In the genomic region with DNA sequence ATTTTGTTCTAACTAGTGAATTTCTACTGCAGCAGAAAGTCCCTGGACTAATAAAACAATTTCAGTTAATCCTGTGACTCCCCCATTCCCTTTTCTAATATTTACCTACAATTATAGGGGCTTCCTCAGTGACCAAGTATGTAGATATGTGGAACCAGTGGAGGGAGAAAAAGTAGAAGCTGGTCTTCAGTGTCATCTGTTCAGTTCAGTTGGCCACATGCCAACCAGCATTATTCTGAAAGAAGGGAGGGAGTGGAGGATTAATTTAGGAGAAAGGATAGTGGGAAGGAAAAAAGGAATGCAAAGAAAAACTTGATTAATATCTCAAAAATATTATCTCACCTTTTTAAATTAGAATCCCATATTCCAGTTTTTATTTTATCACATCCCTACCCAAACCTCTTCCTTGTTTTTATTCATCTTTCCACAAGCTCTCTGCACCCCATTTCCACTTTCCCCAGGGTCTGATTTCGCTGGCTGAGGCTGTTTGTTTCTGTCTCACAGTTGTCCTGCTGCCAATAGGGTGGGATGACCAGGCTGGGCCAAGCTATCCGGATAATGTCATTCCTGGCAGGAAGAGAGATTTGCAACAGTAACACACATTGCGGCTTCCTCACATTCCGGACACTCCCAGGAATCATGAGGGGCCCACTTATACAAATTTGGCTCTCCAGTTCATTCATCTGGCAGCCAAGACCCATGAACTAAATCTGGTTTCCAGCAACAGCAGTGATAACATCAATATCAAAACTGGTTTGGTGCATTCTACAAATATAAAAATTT, we compare ENCODE assay signal across 12 cellular contexts. TPM values are rescaled to one million over a fixed set of nuclear protein-coding genes. Genes with fewer than 3 reads are reported as not detected.
A peak's percentile ranks its signal among the peaks of the same experiment; 100 is the strongest.
DNase-seq lines count a peak whose midpoint lies in the region; ATAC-seq and TF ChIP-seq lines count a peak whose summit lies in the region.
"Had no signal": no experiment of that assay in that cellular context is flagged by ENCODE, and none has a peak within 500 bp of the region (broad histone marks: within the 10 kb centered on the region; RNA-seq: fewer than 3 reads in every experiment).

No MANE protein-coding gene starts in this region.

- H3K27ac ChIP-seq in heart right ventricle (peak overlapping the region in 2 of 10 donors; percentile 11 to 31), thyroid gland (no peak overlapping the region), right lobe of liver (no peak overlapping the region), stomach (no peak overlapping the region)
- H3K27ac ChIP-seq: dorsolateral prefrontal cortex had no signal

- intact Hi-C loops in heart right ventricle (cut with DNase I), result no loop called here
- intact Hi-C loops in thyroid gland (cut with DNase I), result no loop called here
- intact Hi-C loops in right lobe of liver (cut with DNase I), result no loop called here
- intact Hi-C loops in stomach (cut with DNase I; ENCODE audit: low total_unique reads), result no loop called here

- peak overlapping the region in 1 of 10 donors; percentile 8 for H3K4me3 ChIP-seq in heart right ventricle
- no peak overlapping the region for H3K4me3 ChIP-seq in thyroid gland (replicated peaks in 1 of 3)
- no peak overlapping the region for H3K4me3 ChIP-seq in right lobe of liver
- H3K4me3 ChIP-seq in stomach, result no peak overlapping the region
- H3K4me3 ChIP-seq: dorsolateral prefrontal cortex had no signal

- H3K4me1 ChIP-seq in heart right ventricle (peaks cover 0 to 25% (median 8%) of the 10 kb centered on the region in 9 donors), thyroid gland (no peaks in the 10 kb centered on the region), right lobe of liver (no peaks in the 10 kb centered on the region), stomach (peaks cover 0 to 6% (median 0%) of the 10 kb centered on the region in 4 donors)

- H3K9me3 ChIP-seq in heart right ventricle, result no peaks in the 10 kb centered on the region
- H3K9me3 ChIP-seq in thyroid gland, result no peaks in the 10 kb centered on the region
- no peaks in the 10 kb centered on the region for H3K9me3 ChIP-seq in right lobe of liver
- H3K9me3 ChIP-seq in stomach, result no peaks in the 10 kb centered on the region

- no peaks in the 10 kb centered on the region for H3K36me3 Mint-ChIP-seq in HFFc6 (ENCODE audit: low read depth)
- H3K36me3 Mint-ChIP-seq: immature natural killer cell had no signal

- no peak for TF ChIP-seq POLR2A in thyroid gland (IDR thresholded peaks at IDR 0.05)
- TF ChIP-seq POLR2A in right lobe of liver (IDR thresholded peaks at IDR 0.05), result no peak
- TF ChIP-seq POLR2A in stomach (IDR thresholded peaks at IDR 0.05), result no peak

- WGBS in heart right ventricle, 2 donors, result 4 to 12% methylated on average over 4 of the region's 4 CpGs
- WGBS in thyroid gland, 2 donors, result 43 to 46% methylated on average over 4 of the region's 4 CpGs
- 67% methylated on average over 4 of the region's 4 CpGs for WGBS in right lobe of liver (ENCODE audit: insufficient coverage, low coverage, low lambda C conversion rate, missing lambda C conversion rate)
- 44 to 62% (median 54%) methylated on average over 4 of the region's 4 CpGs for WGBS in stomach, 5 donors

- peak; percentile 62 for DNase-seq in HFFc6
- DNase-seq in T1000 (lab: John Stamatoyannopoulos, UW), result peak; percentile 17
- peak in 1 of 2 donors; percentile 76 for DNase-seq in heart right ventricle
- peak; percentile 8 to 12 for DNase-seq in thyroid gland
- no peak for DNase-seq in right lobe of liver
- no peak for DNase-seq in stomach
- DNase-seq: activated effector memory CD4-positive, alpha-beta T cell treated with Interleukin-2 at 50 U/mL for 16 hours; dorsolateral prefrontal cortex; immature natural killer cell; NK-92 treated with Interleukin-12 subunit alpha and Interleukin-12 subunit beta, amount 100 ng/mL, for 24 hours had no signal

- no peaks in the 10 kb centered on the region for H3K36me3 ChIP-seq in heart right ventricle
- H3K36me3 ChIP-seq in thyroid gland, result no peaks in the 10 kb centered on the region
- H3K36me3 ChIP-seq in right lobe of liver, result no peaks in the 10 kb centered on the region
- no peaks in the 10 kb centered on the region for H3K36me3 ChIP-seq in stomach

- peak overlapping the region; percentile 70 for H3K4me3 Mint-ChIP-seq in HFFc6
- H3K4me3 Mint-ChIP-seq: immature natural killer cell had no signal

- peaks cover 63% of the 10 kb centered on the region for H3K4me1 Mint-ChIP-seq in HFFc6 (ENCODE audit: low read depth)
- H3K4me1 Mint-ChIP-seq: immature natural killer cell had no signal

- TF ChIP-seq CTCF in HFFc6 (IDR thresholded peaks at IDR 0.05) (no peak), heart right ventricle (IDR thresholded peaks at IDR 0.05) (no peak), thyroid gland (IDR thresholded peaks at IDR 0.05) (no peak), right lobe of liver (IDR thresholded peaks at IDR 0.05) (no peak), stomach (IDR thresholded peaks at IDR 0.05) (no peak)

- peak overlapping the region; percentile 73 for H3K27ac Mint-ChIP-seq in HFFc6
- H3K27ac Mint-ChIP-seq: immature natural killer cell had no signal

- no peak for TF ChIP-seq EP300 in stomach (IDR thresholded peaks at IDR 0.05)

- ATAC-seq in heart right ventricle (peak; percentile 73 to 99 (median 96)), HG03097 (IDR thresholded peaks at IDR 0.05; ENCODE audit: low FRiP score, unreplicated experiment) (no peak), right lobe of liver (no peak), GM19395 (IDR thresholded peaks at IDR 0.05; ENCODE audit: unreplicated experiment) (no peak)

- H3K27me3 ChIP-seq in heart right ventricle, result no peaks in the 10 kb centered on the region
- no peaks in the 10 kb centered on the region for H3K27me3 ChIP-seq in thyroid gland
- no peaks in the 10 kb centered on the region for H3K27me3 ChIP-seq in right lobe of liver
- no peaks in the 10 kb centered on the region for H3K27me3 ChIP-seq in stomach

- H3K9me3 Mint-ChIP-seq in HFFc6, result no peaks in the 10 kb centered on the region
- H3K9me3 Mint-ChIP-seq: immature natural killer cell had no signal

- no peaks in the 10 kb centered on the region; the same call in 1 of the 2 replicates for H3K27me3 Mint-ChIP-seq in HFFc6 (ENCODE audit: insufficient read depth)

RNA-seq across cellular contexts. Expression of a gene that starts 24.6 kb away (rescaled TPM):
- 100 to 1,000 TPM; 137 to 198 (median 144) TPM for total RNA-seq in HFFc6 (2021; fragmentation: NEBNext Ultra II Directional; extraction: Animal tissue kit (Norgen Biotek cat#: 25700))
- total RNA-seq in heart right ventricle, result 10 to 100 TPM; 37.2 to 68.4 (median 49.8) TPM
- polyA plus RNA-seq in heart right ventricle, result 10 to 100 TPM in 1 of 2 donors, 1 to 10 TPM in 1; 9.9 to 10.1 TPM
- 10 to 100 TPM; 21.2 to 46.1 (median 24.3) TPM for total RNA-seq in thyroid gland
- 10 to 100 TPM; 24.5 to 86.0 (median 33.7) TPM for total RNA-seq in right lobe of liver
- total RNA-seq in stomach, result 100 to 1,000 TPM in 2 of 5 donors, 10 to 100 TPM in 3; 30.3 to 116 (median 69.2) TPM
- 10 to 100 TPM in 2 of 3 donors, 1 to 10 TPM in 1; 8.3 to 19.0 (median 10.5) TPM for polyA plus RNA-seq in stomach

Comparison
In these comparisons a context has a peak if more than half of its experiments do, and no peak if none do; other contexts are left out.
1. DNase-seq: peak in HFFc6 (single experiment), T1000 (single experiment) and thyroid gland (2 of 2); none in right lobe of liver (0 of 3) and stomach (single experiment).
2. ATAC-seq: peak in heart right ventricle (8 of 8); none in HG03097 (single experiment), right lobe of liver (0 of 4) and GM19395 (single experiment).